In genomic region chr16:11797166-11797956, GRCh38 we compare ENCODE assay signal across 7 cellular contexts.
A peak's percentile ranks its signal among the peaks of the same experiment; 100 is the strongest.
DNase-seq lines count a peak whose midpoint lies in the region; ATAC-seq, FAIRE-seq and TF ChIP-seq lines count a peak whose summit lies in the region.

Gene ZC3H7A, minus strand, starts transcription at chr16:11797258. Its CDS starts 14,904 bp downstream, at chr16:11782354.

- FAIRE-seq in GM18507 (lab: Jason Lieb, UNC): peak; percentile 94

- peak; percentile 25 for TF ChIP-seq CTCF in retinal pigment epithelial cell (conservative IDR thresholded peaks at IDR 0.05; ENCODE audit: low read depth, low read length)

- H3K4me3 ChIP-seq in retinal pigment epithelial cell (ENCODE audit: low read length): peak within 1 kb of the TSS; percentile 94

- DNase-seq in GM18507 (ENCODE audit: extremely low spot score, insufficient read length, low read depth) (peak; percentile 90), NCI-H2029 treated with DMSO at 0.1 percent for 48 hours (lab: John Stamatoyannopoulos, UW) (peak; percentile 50), T-helper 9 cell (peak; percentile 87), astrocyte of the hippocampus (ENCODE audit: low read depth, low spot score) (peak; percentile 99), hippocampal formation (lab: John Stamatoyannopoulos, UW) (peak; percentile 94 to 95), retinal pigment epithelial cell (ENCODE audit: low read depth) (peak; percentile 92)

- ATAC-seq in HG02981 (IDR thresholded peaks at IDR 0.05; ENCODE audit: unreplicated experiment): peak; percentile 94

Comparison
In these comparisons a context has a peak if more than half of its experiments do, and no peak if none do; other contexts are left out.
1. Peak in every context shown above with its lines: DNase-seq, ATAC-seq and H3K4me3 ChIP-seq.